In the genomic region with DNA sequence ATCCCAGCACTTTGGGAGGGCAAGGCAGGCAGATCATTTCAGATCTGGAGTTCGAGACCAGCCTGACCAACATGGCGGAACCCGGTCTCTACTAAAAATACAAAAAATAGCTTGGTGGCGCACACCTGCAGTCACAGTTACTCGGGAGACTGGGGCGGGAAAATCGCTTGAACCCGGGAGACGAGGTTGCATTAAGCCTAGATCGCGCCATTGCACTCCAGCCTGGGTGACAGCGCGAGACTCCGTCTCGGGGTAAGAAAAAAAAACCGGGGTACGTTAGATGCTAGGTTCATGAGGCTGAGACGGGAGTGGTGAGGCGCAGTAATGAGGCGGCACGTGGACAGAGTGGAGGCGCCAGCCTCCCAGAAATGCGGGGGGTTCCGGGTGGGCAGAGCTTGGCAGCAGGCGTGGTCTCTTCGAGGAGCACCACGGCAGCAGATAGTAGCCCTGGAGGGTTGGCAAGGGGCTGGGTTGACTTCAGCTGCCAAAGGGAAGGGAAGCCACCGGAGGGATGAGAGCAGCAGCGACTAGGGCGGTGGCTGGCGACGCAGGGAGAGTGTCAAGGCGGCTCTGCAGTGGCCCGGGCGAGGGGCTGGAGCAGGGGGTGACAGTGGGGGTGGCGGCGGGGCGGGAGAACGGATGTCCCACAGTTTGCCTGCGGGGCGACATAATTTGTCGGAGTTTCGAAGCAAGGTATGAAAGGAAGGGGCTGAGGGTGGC, we compare ENCODE assay signal across 8 cellular contexts. TPM values are rescaled to one million over a fixed set of nuclear protein-coding genes. Genes with fewer than 3 reads are reported as not detected.
A peak's percentile ranks its signal among the peaks of the same experiment; 100 is the strongest.
DNase-seq lines count a peak whose midpoint lies in the region; ATAC-seq and TF ChIP-seq lines count a peak whose summit lies in the region.

No MANE protein-coding gene starts in this region.

- peak overlapping the region; percentile 92 for H3K4me3 ChIP-seq in iPS DF 6.9 (ENCODE audit: low read length)

- no CpG with 5 or more reads among the region's 43 CpGs for WGBS in iPS DF 6.9 (ENCODE audit: insufficient coverage, insufficient read length)

- H3K36me3 ChIP-seq in iPS DF 6.9 (ENCODE audit: control insufficient read depth, insufficient read depth, low read length), result peaks cover 12% of the 10 kb centered on the region

- peak overlapping the region; percentile 96 for H3K4me3 Mint-ChIP-seq in activated CD8-positive, alpha-beta T cell treated with anti-CD3 and anti-CD28 coated beads for 36 hours

- peak overlapping the region; percentile 91 for H3K27ac Mint-ChIP-seq in activated CD8-positive, alpha-beta T cell treated with anti-CD3 and anti-CD28 coated beads for 36 hours

- no peak overlapping the region for H3K27ac ChIP-seq in iPS DF 6.9 (ENCODE audit: low read length)

- POLR2A ChIA-PET in activated CD8-positive, alpha-beta T cell treated with anti-CD3 and anti-CD28 coated beads for 36 hours (lab: Charles Lee), result interaction anchor here (0.7 to 4.2 kb wide), 7 partner anchors 8 to 393 kb away, joined by 3 to 33 read pairs (median 7); partner anchors contain the start of genes AURKAIP1, CCNL2 and ISG15

- H3K36me3 Mint-ChIP-seq in activated CD8-positive, alpha-beta T cell treated with anti-CD3 and anti-CD28 coated beads for 36 hours (ENCODE audit: low read depth), result peaks cover 58% of the 10 kb centered on the region

- H3K27me3 Mint-ChIP-seq in activated CD8-positive, alpha-beta T cell treated with anti-CD3 and anti-CD28 coated beads for 36 hours, result no peaks in the 10 kb centered on the region

- CTCF ChIA-PET in activated CD8-positive, alpha-beta T cell treated with anti-CD3 and anti-CD28 coated beads for 36 hours (lab: Charles Lee), result interaction anchor here (0.6 to 0.8 kb wide), 2 partner anchors 34 to 1032 kb away, joined by 3 read pairs; no protein-coding TSS in a partner anchor

- peaks cover 48% of the 10 kb centered on the region for H3K4me1 Mint-ChIP-seq in activated CD8-positive, alpha-beta T cell treated with anti-CD3 and anti-CD28 coated beads for 36 hours (ENCODE audit: low read depth)

- TF ChIP-seq CTCF in activated CD8-positive, alpha-beta T cell treated with anti-CD3 and anti-CD28 coated beads for 36 hours (IDR thresholded peaks at IDR 0.05), result no peak

- H3K9me3 ChIP-seq in iPS DF 6.9 (ENCODE audit: control insufficient read depth, insufficient read depth, low read length), result no peaks in the 10 kb centered on the region

- ATAC-seq in activated CD8-positive, alpha-beta T cell treated with anti-CD3 and anti-CD28 coated beads for 36 hours, result no peak
- peak; percentile 7 for ATAC-seq in stimulated activated naive CD8-positive, alpha-beta T cell treated with anti-CD3 and anti-CD28 coated beads, Interleukin-15, Interleukin-2, amounts not matched to agents 100 U/mL and 50 U/mL, for 24 hours
- ATAC-seq in GM21367 (IDR thresholded peaks at IDR 0.05; ENCODE audit: unreplicated experiment), result no peak

- DNase-seq in DMS53 (lab: John Stamatoyannopoulos, UW) (peak; percentile 51), DMS53 treated with DMSO at 0.1 percent for 48 hours (lab: John Stamatoyannopoulos, UW; ENCODE audit: unreplicated experiment) (no peak), iPS DF 6.9 (ENCODE audit: low read depth, low spot score) (no peak), NCI-H1417 treated with DMSO at 0.1 percent for 48 hours (lab: John Stamatoyannopoulos, UW) (no peak), NCI-H2029 (lab: John Stamatoyannopoulos, UW) (no peak)
- peak; percentile 35 for DNase-seq in activated CD8-positive, alpha-beta T cell treated with anti-CD3 and anti-CD28 coated beads for 36 hours
- peak; percentile 37 for DNase-seq in stimulated activated naive CD8-positive, alpha-beta T cell treated with anti-CD3 and anti-CD28 coated beads, Interleukin-15, Interleukin-2, amounts not matched to agents 100 U/mL and 50 U/mL, for 24 hours

- no peaks in the 10 kb centered on the region for H3K4me1 ChIP-seq in iPS DF 6.9 (ENCODE audit: control insufficient read depth, insufficient read depth, low read length)

- H3K9me3 Mint-ChIP-seq in activated CD8-positive, alpha-beta T cell treated with anti-CD3 and anti-CD28 coated beads for 36 hours, result no peaks in the 10 kb centered on the region

- no peaks in the 10 kb centered on the region for H3K27me3 ChIP-seq in iPS DF 6.9 (ENCODE audit: control insufficient read depth, insufficient read depth, low read length)

- intact Hi-C loops in activated CD8-positive, alpha-beta T cell treated with anti-CD3 and anti-CD28 coated beads for 36 hours (cut with micrococcal nuclease), result no loop called here

RNA-seq across cellular contexts. Expression of gene MRPL20, which starts 0.8 kb away (rescaled TPM):
- 100 to 1,000 TPM; 127 to 129 TPM for total RNA-seq in activated CD8-positive, alpha-beta T cell treated with anti-CD3 and anti-CD28 coated beads for 36 hours

RNA-seq across cellular contexts. Expression of gene CCNL2, which starts 7.1 kb away (rescaled TPM):
- total RNA-seq in activated CD8-positive, alpha-beta T cell treated with anti-CD3 and anti-CD28 coated beads for 36 hours, result 10 to 100 TPM; 86.3 to 92.4 TPM

RNA-seq across cellular contexts. Expression of gene ANKRD65, which starts 14.8 kb away (rescaled TPM):
- total RNA-seq in activated CD8-positive, alpha-beta T cell treated with anti-CD3 and anti-CD28 coated beads for 36 hours, result not detected

RNA-seq across cellular contexts. Expression of gene VWA1, which starts 29.2 kb away (rescaled TPM):
- total RNA-seq in activated CD8-positive, alpha-beta T cell treated with anti-CD3 and anti-CD28 coated beads for 36 hours, result under 1 TPM; 0.72 to 0.97 TPM

RNA-seq across cellular contexts. Expression of gene AURKAIP1, which starts 31.3 kb away (rescaled TPM):
- total RNA-seq in activated CD8-positive, alpha-beta T cell treated with anti-CD3 and anti-CD28 coated beads for 36 hours, result 100 to 1,000 TPM; 127 TPM

Comparison
In these comparisons a context has a peak if more than half of its experiments do, and no peak if none do; other contexts are left out.
1. DNase-seq: peak in DMS53 (single experiment), activated CD8-positive, alpha-beta T cell treated with anti-CD3 and anti-CD28 coated beads for 36 hours (single experiment) and stimulated activated naive CD8-positive, alpha-beta T cell treated with anti-CD3 and anti-CD28 coated beads, Interleukin-15, Interleukin-2, amounts not matched to agents 100 U/mL and 50 U/mL, for 24 hours (single experiment); none in DMS53 treated with DMSO at 0.1 percent for 48 hours (single experiment), iPS DF 6.9 (single experiment), NCI-H1417 treated with DMSO at 0.1 percent for 48 hours (single experiment) and NCI-H2029 (single experiment).